In the genomic region with DNA sequence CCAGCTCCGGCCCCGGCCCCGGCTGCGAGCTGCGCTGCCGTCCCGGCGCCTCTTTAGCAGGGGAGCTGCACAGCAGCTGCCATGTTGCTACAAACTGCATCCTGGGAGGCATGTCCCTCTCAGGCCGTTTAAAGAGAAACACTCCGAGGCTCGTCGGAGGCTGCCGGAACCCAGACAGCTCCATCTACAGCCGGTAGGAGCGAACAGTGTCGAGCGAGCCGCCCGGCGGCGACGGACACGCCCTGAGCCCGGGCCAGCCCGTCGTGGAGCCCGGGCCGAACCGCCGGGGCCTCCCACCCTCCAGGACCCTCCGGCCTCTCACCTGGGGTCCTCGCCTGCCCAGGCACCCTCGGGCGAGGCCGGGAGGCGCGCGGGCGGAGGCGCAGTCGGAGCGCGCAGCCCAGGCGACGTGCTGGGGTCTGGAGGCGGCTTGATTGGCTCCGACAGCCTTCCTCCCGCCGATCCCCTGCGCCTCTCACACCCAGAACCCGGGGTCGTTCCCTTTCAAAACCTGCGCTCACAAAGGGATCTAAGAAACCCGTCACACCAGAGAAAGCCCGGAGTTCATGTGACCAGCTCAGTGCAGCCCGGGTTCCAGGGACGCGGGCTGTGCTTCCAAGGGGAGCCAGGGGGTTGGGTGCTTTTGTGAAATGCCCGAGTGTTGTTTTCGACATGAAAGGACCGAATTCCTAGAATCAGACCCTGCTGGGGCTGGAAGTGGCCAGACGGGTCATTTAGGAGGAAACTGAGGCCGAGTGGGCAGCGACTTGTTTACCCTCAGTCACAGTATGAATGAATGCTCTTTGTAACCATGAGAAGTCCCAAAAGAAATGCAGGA, we compare ENCODE assay signal across 8 cellular contexts. TPM values are rescaled to one million over a fixed set of nuclear protein-coding genes. Genes with fewer than 3 reads are reported as not detected.
DNase-seq lines count a peak whose midpoint lies in the region; ATAC-seq and TF ChIP-seq lines count a peak whose summit lies in the region.

A gene (minus strand): TSS at position 570 of the 838 bp plus-strand sequence. CDS start 5,040 bp downstream, outside the sequence.

- peak within 1 kb of the TSS; percentile 56 for H3K4me3 ChIP-seq in epithelial cell of esophagus (ENCODE audit: low read length)

- peak; percentile 96 for ATAC-seq in GM19455 (IDR thresholded peaks at IDR 0.05; ENCODE audit: unreplicated experiment)

- TF ChIP-seq CTCF in epithelial cell of esophagus (IDR thresholded peaks at IDR 0.05; ENCODE audit: insufficient read depth, low read depth, low read length, missing control alignments) = peak; percentile 52

- DNase-seq in COR-L47 (lab: John Stamatoyannopoulos, UW) (peak; percentile 77), HK-2 (ENCODE audit: unreplicated experiment) (peak; percentile 82), NOMO-1 treated with dmso at 0.1 percent for 144 hours (lab: John Stamatoyannopoulos, UW; ENCODE audit: unreplicated experiment) (peak; percentile 23), epithelial cell of esophagus (ENCODE audit: low read depth) (peak; percentile 91), mucosa of gallbladder (ENCODE audit: low spot score) (peak; percentile 87)
- peak; percentile 40 for DNase-seq in activated CD8-positive, alpha-beta memory T cell treated with anti-CD3 and anti-CD28 coated beads, Interleukin-2, amount 50 U/mL, for 24 hours (ENCODE audit: extremely low read depth)
- DNase-seq in stimulated activated CD8-positive, alpha-beta memory T cell treated with anti-CD3 and anti-CD28 coated beads, Interleukin-4, amount 100 ng/mL, for 24 hours (ENCODE audit: low read depth) = peak; percentile 67

RNA-seq across cellular contexts. Expression of the gene that starts here (rescaled TPM):
- total RNA-seq in mucosa of gallbladder = 13.7 TPM

Comparison
In these comparisons a context has a peak if more than half of its experiments do, and no peak if none do; other contexts are left out.
1. Peak in every context shown above with its lines: DNase-seq, ATAC-seq and H3K4me3 ChIP-seq.
2. DNase-seq: peak in every context shown above with its lines; median percentile 91 in epithelial cell of esophagus; 87 in mucosa of gallbladder; 82 in HK-2; 77 in COR-L47; 67 in stimulated activated CD8-positive, alpha-beta memory T cell treated with anti-CD3 and anti-CD28 coated beads, Interleukin-4, amount 100 ng/mL, for 24 hours; 40 in activated CD8-positive, alpha-beta memory T cell treated with anti-CD3 and anti-CD28 coated beads, Interleukin-2, amount 50 U/mL, for 24 hours; 23 in NOMO-1 treated with dmso at 0.1 percent for 144 hours.